1 cellular context compared by ENCODE assay signal in the genomic region with DNA sequence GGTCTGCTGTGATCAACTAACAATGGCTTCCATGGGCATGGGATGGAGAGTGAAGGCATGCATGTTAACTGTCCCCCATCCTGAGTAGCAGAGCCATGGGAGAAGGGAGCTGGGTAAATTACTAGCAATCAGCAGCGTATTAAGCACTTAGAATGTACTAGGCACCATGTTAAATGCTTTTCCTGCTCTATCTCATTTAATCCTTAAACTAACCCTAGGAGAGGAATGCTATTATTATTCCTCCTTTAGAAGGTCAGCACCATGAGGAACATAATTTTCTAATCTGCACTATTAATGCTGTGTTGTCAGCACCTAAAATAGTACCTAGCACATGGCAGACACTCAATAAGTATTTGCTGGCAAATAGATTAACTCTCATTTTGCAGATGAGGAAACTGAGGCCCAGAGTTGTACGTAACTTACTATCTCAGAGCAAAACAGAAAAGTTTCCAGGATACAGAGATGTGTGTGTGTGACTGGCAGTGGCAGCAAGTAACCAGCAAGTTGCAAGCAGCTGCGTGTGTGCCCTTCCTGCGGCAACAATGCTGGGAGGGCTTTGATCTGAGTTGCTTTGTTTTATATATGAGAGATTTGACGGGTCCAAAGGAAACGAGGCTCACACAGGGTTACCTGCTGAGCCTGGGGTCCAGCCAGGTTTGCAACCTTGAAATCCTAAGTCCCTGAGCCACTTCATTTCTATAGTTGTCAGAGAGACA.
TF ChIP-seq lines count a peak whose summit lies in the region.

No MANE protein-coding gene starts in this region.

TF ChIP-seq in GM12878, 131 proteins besides CTCF, POLR2A, EP300 and RAD21:
- TF ChIP-seq MTA2 (IDR thresholded peaks at IDR 0.05; ENCODE audit: low read depth) (no peak), MEF2B (IDR thresholded peaks at IDR 0.05; ENCODE audit: partially characterized antibody, poor library complexity, severe bottlenecking) (peak; percentile 3)
